21 cellular contexts compared by ENCODE assay signal in genomic region chr3:27322634-27323033, GRCh38.
"Had no signal": no experiment of that assay in that cellular context is flagged by ENCODE, and none has a peak within 500 bp of the region (broad histone marks: within the 10 kb centered on the region; RNA-seq: fewer than 3 reads in every experiment).

No MANE protein-coding gene starts in this region.

- H3K9me3 Mint-ChIP-seq: IgD-negative memory B cell, T-cell had no signal

- H3K9me3 ChIP-seq: SK-N-SH had no signal

- H3K36me3 Mint-ChIP-seq: T-cell had no signal

- H3K9ac ChIP-seq: KMS-11, SK-N-SH had no signal

- DNase-seq: Kasumi-1, MM.1S, NCI-H1092 treated with DMSO at 0.1 percent for 48 hours, NCI-H1436, NCI-H187, NCI-H2029 treated with DMSO at 0.1 percent for 48 hours, NCI-H226, NCI-H446, NCI-H510A, NCI-H524 treated with DMSO at 0.1 percent for 48 hours, NCI-H69, NCI-H774, Right ventricle myocardium superior, RPMI8226, SK-N-SH, SW 1271, T-cell had no signal

- H3K27ac ChIP-seq: HL-60, KMS-11 had no signal

- H3K4me3 Mint-ChIP-seq: IgD-negative memory B cell, T-cell had no signal

- H3K27ac Mint-ChIP-seq: IgD-negative memory B cell, T-cell had no signal

- H3K4me2 ChIP-seq: KMS-11, SK-N-SH had no signal

- H3K4me1 Mint-ChIP-seq: IgD-negative memory B cell, T-cell had no signal

- H3K27me3 Mint-ChIP-seq: T-cell had no signal

- ATAC-seq: K562, T-cell had no signal

- H3K4me3 ChIP-seq: K562 had no signal
